20 cellular contexts compared by ENCODE assay signal in genomic region chr5:1047332-1047965, GRCh38. TPM values are rescaled to one million over a fixed set of nuclear protein-coding genes. Genes with fewer than 3 reads are reported as not detected.
"Had no signal": no experiment of that assay in that cellular context is flagged by ENCODE, and none has a peak within 500 bp of the region (broad histone marks: within the 10 kb centered on the region; RNA-seq: fewer than 3 reads in every experiment).

No MANE protein-coding gene starts in this region.

- DNase-seq: activated CD4-positive, alpha-beta T cell treated with anti-CD3 and anti-CD28 coated beads for 1 hour; activated CD4-positive, alpha-beta T cell treated with anti-CD3 and anti-CD28 coated beads, Interleukin-2, amount 50 U/mL, for 48 hours; activated effector memory CD4-positive, alpha-beta T cell treated with anti-CD3 and anti-CD28 coated beads, Interleukin-2, amount 50 U/mL, for 16 hours; adrenal gland; dermis blood vessel endothelial cell; effector memory CD8-positive, alpha-beta T cell; esophagus squamous epithelium; pancreas; stimulated activated CD4-positive, alpha-beta T cell treated with anti-CD3 and anti-CD28 coated beads, Interleukin-4, amount 100 ng/mL, for 1 hour; stimulated activated naive CD8-positive, alpha-beta T cell treated with anti-CD3 and anti-CD28 coated beads, Interleukin-15, amount 100 ng/mL, for 72 hours; T-helper 2 cell; upper lobe of left lung; WERI-Rb-1 had no signal

- H3K27ac Mint-ChIP-seq: effector memory CD8-positive, alpha-beta T cell; stimulated activated naive CD8-positive, alpha-beta T cell treated with anti-CD3 and anti-CD28 coated beads, Interleukin-15, amount 100 ng/mL, for 72 hours had no signal

- H3K27ac ChIP-seq: adrenal gland, esophagus squamous epithelium, neutrophil, pancreas, right lobe of liver, upper lobe of left lung, WERI-Rb-1 had no signal

- H3K4me3 Mint-ChIP-seq: effector memory CD8-positive, alpha-beta T cell; memory B cell; stimulated activated naive CD8-positive, alpha-beta T cell treated with anti-CD3 and anti-CD28 coated beads, Interleukin-15, amount 100 ng/mL, for 72 hours had no signal

- H3K9me3 ChIP-seq: adrenal gland, esophagus squamous epithelium, pancreas, right lobe of liver, upper lobe of left lung had no signal

- H3K36me3 ChIP-seq: neutrophil had no signal

- FAIRE-seq: astrocyte, pancreas had no signal

- H3K4me1 ChIP-seq: adrenal gland, pancreas, right lobe of liver, upper lobe of left lung had no signal

- ATAC-seq: activated naive CD4-positive, alpha-beta T cell treated with anti-CD3 and anti-CD28 coated beads, Interleukin-2, amount 50 U/mL, for 72 hours; effector memory CD8-positive, alpha-beta T cell; pancreas; right lobe of liver; stimulated activated naive CD8-positive, alpha-beta T cell treated with anti-CD3 and anti-CD28 coated beads, Interleukin-15, amount 100 ng/mL, for 72 hours had no signal

- H3K27me3 ChIP-seq: adrenal gland, esophagus squamous epithelium, neutrophil, pancreas, right lobe of liver, upper lobe of left lung had no signal

- H3K27me3 Mint-ChIP-seq: effector memory CD8-positive, alpha-beta T cell; stimulated activated naive CD8-positive, alpha-beta T cell treated with anti-CD3 and anti-CD28 coated beads, Interleukin-15, amount 100 ng/mL, for 72 hours had no signal

- H3K4me1 Mint-ChIP-seq: stimulated activated naive CD8-positive, alpha-beta T cell treated with anti-CD3 and anti-CD28 coated beads, Interleukin-15, amount 100 ng/mL, for 72 hours had no signal

- H3K4me3 ChIP-seq: adrenal gland, esophagus squamous epithelium, pancreas, right lobe of liver, smooth muscle cell, upper lobe of left lung had no signal

- H3K4me2 ChIP-seq: smooth muscle cell had no signal

RNA-seq across cellular contexts. Expression of gene NKD2, which starts 38.8 kb away (rescaled TPM):
- total RNA-seq: mononuclear cell had no signal
